ENCODE assay signal across 9 cellular contexts in the genomic region with DNA sequence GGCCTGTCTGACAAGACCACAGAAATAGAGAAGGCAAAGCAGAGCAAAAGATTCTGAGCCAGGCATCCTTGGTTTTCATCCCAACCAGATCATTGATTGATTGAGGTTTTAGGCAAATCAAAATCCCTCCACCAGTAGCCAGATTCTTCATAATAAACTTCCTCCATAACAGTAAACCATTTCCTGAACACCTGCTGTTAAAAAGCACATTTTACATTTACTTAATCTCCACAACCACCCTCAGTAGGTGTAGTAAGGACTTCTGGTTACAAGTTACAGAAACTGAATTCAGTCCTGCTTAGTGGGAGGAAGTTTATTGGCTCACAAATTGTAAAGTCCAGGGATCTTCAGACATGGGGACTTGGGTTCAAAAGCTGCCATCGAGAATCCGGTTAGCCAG. TPM values are rescaled to one million over a fixed set of nuclear protein-coding genes. Genes with fewer than 3 reads are reported as not detected.
DNase-seq lines count a peak whose midpoint lies in the region; ATAC-seq and TF ChIP-seq lines count a peak whose summit lies in the region.
"Had no signal": no experiment of that assay in that cellular context is flagged by ENCODE, and none has a peak within 500 bp of the region (broad histone marks: within the 10 kb centered on the region; RNA-seq: fewer than 3 reads in every experiment).

No MANE protein-coding gene starts in this region.

- no peak overlapping the region for H4K91ac ChIP-seq in mesenchymal stem cell (ENCODE audit: low read length)

- intact Hi-C loops in activated CD8-positive, alpha-beta T cell treated with anti-CD3 and anti-CD28 coated beads for 36 hours (cut with micrococcal nuclease), result no loop called here

- no peak for TF ChIP-seq CTCF in activated CD8-positive, alpha-beta T cell treated with anti-CD3 and anti-CD28 coated beads for 36 hours (IDR thresholded peaks at IDR 0.05)
- no peak for TF ChIP-seq CTCF in thoracic aorta (IDR thresholded peaks at IDR 0.05)

- H3K9me3 Mint-ChIP-seq in activated T-cell treated with anti-CD3 and anti-CD28 coated beads, Interleukin-2, amount 50 U/mL, for 24 hours, result no peaks in the 10 kb centered on the region
- no peaks in the 10 kb centered on the region for H3K9me3 Mint-ChIP-seq in activated CD8-positive, alpha-beta T cell treated with anti-CD3 and anti-CD28 coated beads for 36 hours

- H2AK5ac ChIP-seq in mesenchymal stem cell (ENCODE audit: low read length, severe bottlenecking), result no peak overlapping the region

- no peak overlapping the region for H2AFZ ChIP-seq in mesenchymal stem cell (ENCODE audit: low read depth, low read length)

- CTCF ChIA-PET in activated CD8-positive, alpha-beta T cell treated with anti-CD3 and anti-CD28 coated beads for 36 hours (lab: Charles Lee), result interaction anchor here (1.5 kb wide), 1 partner anchor 19 kb away, joined by 4 read pairs; no protein-coding TSS in a partner anchor

- POLR2A ChIA-PET in activated CD8-positive, alpha-beta T cell treated with anti-CD3 and anti-CD28 coated beads for 36 hours (lab: Charles Lee), result interaction anchor here (1.0 kb wide), 1 partner anchor 16 kb away, joined by 3 read pairs; no protein-coding TSS in a partner anchor

- H3K4me1 Mint-ChIP-seq in activated T-cell treated with anti-CD3 and anti-CD28 coated beads, Interleukin-2, amount 50 U/mL, for 24 hours (ENCODE audit: low read depth), result peaks cover 8% of the 10 kb centered on the region
- H3K4me1 Mint-ChIP-seq in activated CD8-positive, alpha-beta T cell treated with anti-CD3 and anti-CD28 coated beads for 36 hours (ENCODE audit: low read depth), result peaks cover 8% of the 10 kb centered on the region

- no peak overlapping the region for H3K4me3 Mint-ChIP-seq in activated T-cell treated with anti-CD3 and anti-CD28 coated beads, Interleukin-2, amount 50 U/mL, for 24 hours
- H3K4me3 Mint-ChIP-seq in activated CD8-positive, alpha-beta T cell treated with anti-CD3 and anti-CD28 coated beads for 36 hours, result no peak overlapping the region

- no peak for DNase-seq in activated T-cell treated with anti-CD3 and anti-CD28 coated beads, Interleukin-2, amount 50 U/mL, for 24 hours
- no peak for DNase-seq in activated T-cell treated with anti-CD3 and anti-CD28 coated beads, Interleukin-2, amount 50 U/mL, for 1 hour
- DNase-seq in activated CD8-positive, alpha-beta T cell treated with anti-CD3 and anti-CD28 coated beads for 36 hours, result no peak
- DNase-seq in mesenchymal stem cell (no peak), thoracic aorta (ENCODE audit: low spot score) (no peak), NCI-H510A treated with DMSO at 0.1 percent for 48 hours (lab: John Stamatoyannopoulos, UW) (no peak), NCI-H446 (lab: John Stamatoyannopoulos, UW) (no peak), NCI-H524 treated with DMSO at 0.1 percent for 48 hours (lab: John Stamatoyannopoulos, UW) (no peak)
- DNase-seq: H7 had no signal

- no peak overlapping the region for H4K8ac ChIP-seq in mesenchymal stem cell (ENCODE audit: low read length)

- H3K79me1 ChIP-seq in mesenchymal stem cell (replicated peaks; ENCODE audit: low read length, poor library complexity, severe bottlenecking), result peaks cover 42% of the 10 kb centered on the region

- H3K9ac ChIP-seq in mesenchymal stem cell (ENCODE audit: low read length), result peak overlapping the region; percentile 48

- ATAC-seq in activated CD8-positive, alpha-beta T cell treated with anti-CD3 and anti-CD28 coated beads for 36 hours, result no peak
- ATAC-seq in thoracic aorta (ENCODE audit: insufficient number of reproducible peaks, low FRiP score, low read depth), result no peak

- no peak overlapping the region for H3K27ac ChIP-seq in mesenchymal stem cell (ENCODE audit: low read length, poor library complexity, severe bottlenecking)
- peak overlapping the region; percentile 49 to 71 for H3K27ac ChIP-seq in thoracic aorta

- H3K36me3 ChIP-seq in mesenchymal stem cell (ENCODE audit: control insufficient read depth in 1 of 2, insufficient read depth in 2 of 2, low read depth in 1 of 2, low read length in 2 of 2) (peaks cover 68 to 82% of the 10 kb centered on the region in 2 experiments), thoracic aorta (peaks cover 28% of the 10 kb centered on the region)

- H3K4me2 ChIP-seq in mesenchymal stem cell (ENCODE audit: low read length, poor library complexity, severe bottlenecking), result no peak overlapping the region

- H2BK12ac ChIP-seq in mesenchymal stem cell (ENCODE audit: low read length in 2 of 2), result no peak overlapping the region

- no peaks in the 10 kb centered on the region for H3K9me3 ChIP-seq in mesenchymal stem cell (ENCODE audit: control insufficient read depth, low read length)
- H3K9me3 ChIP-seq in thoracic aorta, result no peaks in the 10 kb centered on the region

- no peaks in the 10 kb centered on the region for H3K27me3 Mint-ChIP-seq in activated T-cell treated with anti-CD3 and anti-CD28 coated beads, Interleukin-2, amount 50 U/mL, for 24 hours
- H3K27me3 Mint-ChIP-seq in activated CD8-positive, alpha-beta T cell treated with anti-CD3 and anti-CD28 coated beads for 36 hours, result no peaks in the 10 kb centered on the region

- H3K27ac Mint-ChIP-seq in activated T-cell treated with anti-CD3 and anti-CD28 coated beads, Interleukin-2, amount 50 U/mL, for 24 hours, result peak overlapping the region; percentile 42
- H3K27ac Mint-ChIP-seq in activated CD8-positive, alpha-beta T cell treated with anti-CD3 and anti-CD28 coated beads for 36 hours, result peak overlapping the region; percentile 40

- H2BK120ac ChIP-seq in mesenchymal stem cell (ENCODE audit: low read depth, low read length), result no peak overlapping the region

- H3K4me3 ChIP-seq in mesenchymal stem cell (ENCODE audit: insufficient read depth in 1 of 2, low read depth in 1 of 2, low read length in 2 of 2) (no peak overlapping the region), thoracic aorta (no peak overlapping the region)

- H2BK5ac ChIP-seq in mesenchymal stem cell (ENCODE audit: low read depth, low read length, poor library complexity, severe bottlenecking), result no peak overlapping the region

- no peak overlapping the region for H3K14ac ChIP-seq in mesenchymal stem cell (ENCODE audit: low read length in 2 of 2)

- H2BK15ac ChIP-seq in mesenchymal stem cell (ENCODE audit: low read depth, poor library complexity, severe bottlenecking), result no peak overlapping the region

- H3K4ac ChIP-seq in mesenchymal stem cell (ENCODE audit: low read depth in 1 of 2, low read length in 2 of 2), result no peak overlapping the region

- no peak overlapping the region for H3K18ac ChIP-seq in mesenchymal stem cell (ENCODE audit: low read depth in 1 of 2, low read length in 2 of 2)

- WGBS in mesenchymal stem cell, result 96% methylated on average over 2 of the region's 2 CpGs

- no peak overlapping the region for H3K23ac ChIP-seq in mesenchymal stem cell (ENCODE audit: low read length in 2 of 2)

- H3K27me3 ChIP-seq in mesenchymal stem cell (ENCODE audit: control insufficient read depth in 1 of 2, insufficient read depth in 1 of 2, low read length in 2 of 2) (no peaks in the 10 kb centered on the region), thoracic aorta (replicated peaks; ENCODE audit: insufficient read depth) (no peaks in the 10 kb centered on the region)

- H3K4me1 ChIP-seq in mesenchymal stem cell (ENCODE audit: control insufficient read depth, insufficient read depth, low read depth, low read length) (peaks cover 3% of the 10 kb centered on the region), thoracic aorta (ENCODE audit: control insufficient read depth in 1 of 2, low read depth in 2 of 2) (peaks cover 4 to 16% of the 10 kb centered on the region in 2 donors)

- peaks cover 95% of the 10 kb centered on the region for H3K36me3 Mint-ChIP-seq in activated T-cell treated with anti-CD3 and anti-CD28 coated beads, Interleukin-2, amount 50 U/mL, for 24 hours (ENCODE audit: low read depth)
- peaks cover 35% of the 10 kb centered on the region for H3K36me3 Mint-ChIP-seq in activated CD8-positive, alpha-beta T cell treated with anti-CD3 and anti-CD28 coated beads for 36 hours (ENCODE audit: low read depth)

RNA-seq across cellular contexts. Expression of gene EIF2S2, which starts 28.3 kb away (rescaled TPM):
- total RNA-seq in activated CD8-positive, alpha-beta T cell treated with anti-CD3 and anti-CD28 coated beads for 36 hours, result 100 to 1,000 TPM; 161 to 164 TPM
- polyA plus RNA-seq in mesenchymal stem cell (2013, experiment 1 of 2), result 204 TPM
- 209 TPM for polyA plus RNA-seq in mesenchymal stem cell (2013, experiment 2 of 2)
- total RNA-seq in thoracic aorta, result 10 to 100 TPM; 24.6 to 35.8 TPM

Comparison
In these comparisons a context has a peak if more than half of its experiments do, and no peak if none do; other contexts are left out.
1. RNA of gene EIF2S2, which starts 28.3 kb away (total RNA-seq): 161 to 164 TPM in activated CD8-positive, alpha-beta T cell treated with anti-CD3 and anti-CD28 coated beads for 36 hours; 24.6 to 35.8 TPM in thoracic aorta; every median in the first group is over 4 times any median in the second.